Comparison of ENCODE assay signal across 10 cellular contexts in genomic region chr10:123149162-123149567, GRCh38. TPM values are rescaled to one million over a fixed set of nuclear protein-coding genes. Genes with fewer than 3 reads are reported as not detected.
A peak's percentile ranks its signal among the peaks of the same experiment; 100 is the strongest.
DNase-seq lines count a peak whose midpoint lies in the region; TF ChIP-seq lines count a peak whose summit lies in the region.
"Had no signal": no experiment of that assay in that cellular context is flagged by ENCODE, and none has a peak within 500 bp of the region (broad histone marks: within the 10 kb centered on the region; RNA-seq: fewer than 3 reads in every experiment).

No MANE protein-coding gene starts in this region.

- no peak overlapping the region for H2AFZ ChIP-seq in trophoblast cell (ENCODE audit: insufficient read depth, low read length, poor library complexity)

- H3K27ac ChIP-seq in trophoblast cell (ENCODE audit: low read depth, low read length) = no peak overlapping the region

- H4K12ac ChIP-seq in trophoblast cell (ENCODE audit: low read depth, low read length) = no peak overlapping the region

- no peaks in the 10 kb centered on the region for H3K9me3 ChIP-seq in MG63
- peaks cover 5% of the 10 kb centered on the region for H3K9me3 ChIP-seq in trophoblast cell (ENCODE audit: insufficient read depth, low read depth, low read length)

- no peaks in the 10 kb centered on the region for H3K36me3 Mint-ChIP-seq in endothelial cell (ENCODE audit: low read depth, unreplicated experiment)

- H3K36me3 ChIP-seq in GM06990 (ENCODE audit: control insufficient read depth, insufficient read depth, low read length) = no peaks in the 10 kb centered on the region
- no peaks in the 10 kb centered on the region for H3K36me3 ChIP-seq in MG63
- no peaks in the 10 kb centered on the region for H3K36me3 ChIP-seq in trophoblast cell (ENCODE audit: control insufficient read depth in 1 of 2, insufficient read depth in 2 of 2, low read length in 2 of 2)

- WGBS in trophoblast cell (ENCODE audit: extremely low coverage, insufficient coverage, insufficient read length) = no CpG with 5 or more reads among the region's 12 CpGs

- no peak overlapping the region for H3K23ac ChIP-seq in trophoblast cell (ENCODE audit: low read length)

- peak overlapping the region; percentile 33 for H3K4me3 Mint-ChIP-seq in endothelial cell (ENCODE audit: unreplicated experiment)

- H3K79me2 ChIP-seq in trophoblast cell (ENCODE audit: control insufficient read depth, insufficient read depth, low read length, poor library complexity) = no peaks in the 10 kb centered on the region

- peaks cover 22% of the 10 kb centered on the region for H3K27me3 Mint-ChIP-seq in endothelial cell (ENCODE audit: unreplicated experiment)

- H3K14ac ChIP-seq in trophoblast cell (ENCODE audit: low read length) = no peak overlapping the region

- H3K4me3 ChIP-seq in GM06990 (replicated peaks; ENCODE audit: low read depth, low read length) (peak overlapping the region; percentile 75), MG63 (peak overlapping the region; percentile 48; the same call in 1 of the 2 replicates), trophoblast cell (ENCODE audit: low read depth, low read length) (no peak overlapping the region)

- H4K91ac ChIP-seq in trophoblast cell (ENCODE audit: low read depth, low read length) = no peak overlapping the region

- H3K4me1 ChIP-seq in trophoblast cell (ENCODE audit: control insufficient read depth in 1 of 2, insufficient read depth in 2 of 2, low read length in 2 of 2) = peaks cover 9 to 14% of the 10 kb centered on the region in 2 experiments

- no peak overlapping the region for H3K9ac ChIP-seq in trophoblast cell (ENCODE audit: low read length)

- no peak overlapping the region for H2BK5ac ChIP-seq in trophoblast cell (ENCODE audit: low read depth, low read length, poor library complexity)

- H3K4me2 ChIP-seq in trophoblast cell (ENCODE audit: low read length) = peak overlapping the region; percentile 70

- H2BK120ac ChIP-seq in trophoblast cell (ENCODE audit: insufficient read depth, low read length, poor library complexity) = no peak overlapping the region

- no peaks in the 10 kb centered on the region; the same call in 1 of the 2 replicates for H3K27me3 ChIP-seq in GM06990 (replicated peaks; ENCODE audit: control insufficient read depth, insufficient read depth, low read length)
- peaks cover 2% of the 10 kb centered on the region; the same call in 1 of the 2 replicates for H3K27me3 ChIP-seq in MG63
- H3K27me3 ChIP-seq in trophoblast cell (ENCODE audit: insufficient read depth, low read length) = peaks cover 74% of the 10 kb centered on the region

- no peak overlapping the region for H2BK12ac ChIP-seq in trophoblast cell (ENCODE audit: low read length)

- H4K8ac ChIP-seq in trophoblast cell (ENCODE audit: low read depth, low read length) = no peak overlapping the region

- TF ChIP-seq CTCF in GM06990 (IDR thresholded peaks at IDR 0.05; ENCODE audit: insufficient read depth, low read length, poor library complexity, severe bottlenecking) = no peak
- TF ChIP-seq CTCF in endothelial cell (IDR thresholded peaks at IDR 0.05; ENCODE audit: unreplicated experiment) = no peak

- H2AK5ac ChIP-seq in trophoblast cell (ENCODE audit: low read length) = no peak overlapping the region

- no peak for DNase-seq in GM06990 (ENCODE audit: extremely low read depth, insufficient read length)
- DNase-seq in MG63 = no peak
- no peak for DNase-seq in endothelial cell (ENCODE audit: low spot score)
- DNase-seq in trophoblast cell = no peak
- DNase-seq in germinal center (ENCODE audit: low spot score) = no peak
- DNase-seq in HK-2 (ENCODE audit: unreplicated experiment) = no peak
- no peak for DNase-seq in NCI-H146 (lab: John Stamatoyannopoulos, UW)
- DNase-seq: NCI-H187 treated with DMSO at 0.1 percent for 48 hours, SHP77 treated with DMSO at 0.1 percent for 48 hours had no signal

- H3K4ac ChIP-seq in trophoblast cell (ENCODE audit: low read depth, low read length) = no peak overlapping the region

- H3K4me1 Mint-ChIP-seq in endothelial cell (ENCODE audit: unreplicated experiment) = peaks cover 38% of the 10 kb centered on the region

- H3K18ac ChIP-seq in trophoblast cell (ENCODE audit: low read length) = no peak overlapping the region

- no peaks in the 10 kb centered on the region for H3K79me1 ChIP-seq in trophoblast cell (ENCODE audit: low read length)

- H3K9me3 Mint-ChIP-seq in endothelial cell (ENCODE audit: unreplicated experiment) = no peaks in the 10 kb centered on the region

- H3K27ac Mint-ChIP-seq in endothelial cell (ENCODE audit: unreplicated experiment) = no peak overlapping the region

RNA-seq across cellular contexts. Expression of gene HMX2, which starts 1.2 kb away (rescaled TPM):
- 0.07 and 6.0 TPM in 2 replicates for total RNA-seq in MG63 (2014; rRNA removed; shearing (Covaris generic); ENCODE audit: low replicate concordance)
- total RNA-seq in endothelial cell (ENCODE audit: unreplicated experiment) = not detected
- not detected in 2 replicates for polyA plus RNA-seq in trophoblast cell (2013)
- total RNA-seq: lower leg skin had no signal

RNA-seq across cellular contexts. Expression of gene BUB3, which starts 5.0 kb away (rescaled TPM):
- total RNA-seq in MG63 (2014; rRNA removed; shearing (Covaris generic); ENCODE audit: low replicate concordance) = 164 and 222 TPM in 2 replicates
- 107 TPM for total RNA-seq in endothelial cell (ENCODE audit: unreplicated experiment)
- 65.8 and 67.5 TPM in 2 replicates for polyA plus RNA-seq in trophoblast cell (2013)

RNA-seq across cellular contexts. Expression of gene HMX3, which starts 13.4 kb away (rescaled TPM):
- total RNA-seq in MG63 (2014; rRNA removed; shearing (Covaris generic); ENCODE audit: low replicate concordance) = 5.0 and 8.6 TPM in 2 replicates
- total RNA-seq in endothelial cell (ENCODE audit: unreplicated experiment) = not detected
- not detected in 2 replicates for polyA plus RNA-seq in trophoblast cell (2013)
- total RNA-seq: lower leg skin had no signal
